In the genomic region with DNA sequence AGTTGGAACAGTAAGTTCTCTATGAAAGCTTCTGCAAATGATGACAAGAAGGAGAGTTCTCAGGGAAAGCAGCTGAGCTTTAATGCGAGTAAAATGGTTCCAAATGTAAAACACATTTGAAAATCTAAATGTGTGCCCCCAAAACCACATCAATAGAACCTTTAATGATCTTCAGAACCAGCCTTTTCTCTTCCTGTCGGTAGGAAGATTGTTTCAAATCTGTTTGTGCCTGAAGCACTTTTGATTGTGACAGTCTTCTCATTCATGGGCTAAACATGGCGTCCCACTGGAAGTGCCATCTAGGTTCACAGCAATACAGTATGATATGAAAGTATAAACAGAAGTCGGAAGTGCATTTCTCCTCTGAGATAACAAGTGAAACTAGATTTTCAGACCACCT, we compare ENCODE assay signal across 1 cellular context.
TF ChIP-seq lines count a peak whose summit lies in the region.

No MANE protein-coding gene starts in this region.

TF ChIP-seq in GM23338, 12 proteins besides CTCF, POLR2A, EP300 and RAD21 (continued from another document):
- TF ChIP-seq, protein P1, sequence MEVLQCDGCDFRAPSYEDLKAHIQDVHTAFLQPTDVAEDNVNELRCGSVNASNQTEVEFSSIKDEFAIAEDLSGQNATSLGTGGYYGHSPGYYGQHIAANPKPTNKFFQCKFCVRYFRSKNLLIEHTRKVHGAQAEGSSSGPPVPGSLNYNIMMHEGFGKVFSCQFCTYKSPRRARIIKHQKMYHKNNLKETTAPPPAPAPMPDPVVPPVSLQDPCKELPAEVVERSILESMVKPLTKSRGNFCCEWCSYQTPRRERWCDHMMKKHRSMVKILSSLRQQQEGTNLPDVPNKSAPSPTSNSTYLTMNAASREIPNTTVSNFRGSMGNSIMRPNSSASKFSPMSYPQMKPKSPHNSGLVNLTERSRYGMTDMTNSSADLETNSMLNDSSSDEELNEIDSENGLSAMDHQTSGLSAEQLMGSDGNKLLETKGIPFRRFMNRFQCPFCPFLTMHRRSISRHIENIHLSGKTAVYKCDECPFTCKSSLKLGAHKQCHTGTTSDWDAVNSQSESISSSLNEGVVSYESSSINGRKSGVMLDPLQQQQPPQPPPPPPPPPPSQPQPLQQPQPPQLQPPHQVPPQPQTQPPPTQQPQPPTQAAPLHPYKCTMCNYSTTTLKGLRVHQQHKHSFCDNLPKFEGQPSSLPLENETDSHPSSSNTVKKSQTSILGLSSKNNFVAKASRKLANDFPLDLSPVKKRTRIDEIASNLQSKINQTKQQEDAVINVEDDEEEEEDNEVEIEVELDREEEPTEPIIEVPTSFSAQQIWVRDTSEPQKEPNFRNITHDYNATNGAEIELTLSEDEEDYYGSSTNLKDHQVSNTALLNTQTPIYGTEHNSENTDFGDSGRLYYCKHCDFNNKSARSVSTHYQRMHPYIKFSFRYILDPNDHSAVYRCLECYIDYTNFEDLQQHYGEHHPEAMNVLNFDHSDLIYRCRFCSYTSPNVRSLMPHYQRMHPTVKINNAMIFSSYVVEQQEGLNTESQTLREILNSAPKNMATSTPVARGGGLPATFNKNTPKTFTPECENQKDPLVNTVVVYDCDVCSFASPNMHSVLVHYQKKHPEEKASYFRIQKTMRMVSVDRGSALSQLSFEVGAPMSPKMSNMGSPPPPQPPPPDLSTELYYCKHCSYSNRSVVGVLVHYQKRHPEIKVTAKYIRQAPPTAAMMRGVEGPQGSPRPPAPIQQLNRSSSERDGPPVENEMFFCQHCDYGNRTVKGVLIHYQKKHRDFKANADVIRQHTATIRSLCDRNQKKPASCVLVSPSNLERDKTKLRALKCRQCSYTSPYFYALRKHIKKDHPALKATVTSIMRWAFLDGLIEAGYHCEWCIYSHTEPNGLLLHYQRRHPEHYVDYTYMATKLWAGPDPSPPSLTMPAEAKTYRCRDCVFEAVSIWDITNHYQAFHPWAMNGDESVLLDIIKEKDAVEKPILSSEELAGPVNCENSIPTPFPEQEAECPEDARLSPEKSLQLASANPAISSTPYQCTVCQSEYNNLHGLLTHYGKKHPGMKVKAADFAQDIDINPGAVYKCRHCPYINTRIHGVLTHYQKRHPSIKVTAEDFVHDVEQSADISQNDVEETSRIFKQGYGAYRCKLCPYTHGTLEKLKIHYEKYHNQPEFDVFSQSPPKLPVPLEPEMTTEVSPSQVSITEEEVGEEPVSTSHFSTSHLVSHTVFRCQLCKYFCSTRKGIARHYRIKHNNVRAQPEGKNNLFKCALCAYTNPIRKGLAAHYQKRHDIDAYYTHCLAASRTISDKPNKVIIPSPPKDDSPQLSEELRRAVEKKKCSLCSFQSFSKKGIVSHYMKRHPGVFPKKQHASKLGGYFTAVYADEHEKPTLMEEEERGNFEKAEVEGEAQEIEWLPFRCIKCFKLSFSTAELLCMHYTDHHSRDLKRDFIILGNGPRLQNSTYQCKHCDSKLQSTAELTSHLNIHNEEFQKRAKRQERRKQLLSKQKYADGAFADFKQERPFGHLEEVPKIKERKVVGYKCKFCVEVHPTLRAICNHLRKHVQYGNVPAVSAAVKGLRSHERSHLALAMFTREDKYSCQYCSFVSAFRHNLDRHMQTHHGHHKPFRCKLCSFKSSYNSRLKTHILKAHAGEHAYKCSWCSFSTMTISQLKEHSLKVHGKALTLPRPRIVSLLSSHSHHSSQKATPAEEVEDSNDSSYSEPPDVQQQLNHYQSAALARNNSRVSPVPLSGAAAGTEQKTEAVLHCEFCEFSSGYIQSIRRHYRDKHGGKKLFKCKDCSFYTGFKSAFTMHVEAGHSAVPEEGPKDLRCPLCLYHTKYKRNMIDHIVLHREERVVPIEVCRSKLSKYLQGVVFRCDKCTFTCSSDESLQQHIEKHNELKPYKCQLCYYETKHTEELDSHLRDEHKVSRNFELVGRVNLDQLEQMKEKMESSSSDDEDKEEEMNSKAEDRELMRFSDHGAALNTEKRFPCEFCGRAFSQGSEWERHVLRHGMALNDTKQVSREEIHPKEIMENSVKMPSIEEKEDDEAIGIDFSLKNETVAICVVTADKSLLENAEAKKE (CRISPR knock-in tag; IDR thresholded peaks at IDR 0.05) = no peak
- no peak for TF ChIP-seq STAT1 (IDR thresholded peaks at IDR 0.05; ENCODE audit: unreplicated experiment)
- TF ChIP-seq CREB1 (CRISPR knock-in tag; IDR thresholded peaks at IDR 0.05; ENCODE audit: low read depth) = no peak
- no peak for TF ChIP-seq EZH2 (IDR thresholded peaks at IDR 0.05; ENCODE audit: low read depth, unreplicated experiment)
- TF ChIP-seq EZH2phosphoT487 (IDR thresholded peaks at IDR 0.05; ENCODE audit: unreplicated experiment) = no peak
- TF ChIP-seq POLR2AphosphoS5 (IDR thresholded peaks at IDR 0.05; ENCODE audit: low read depth) = no peak
- no peak for TF ChIP-seq JUNB (IDR thresholded peaks at IDR 0.05; ENCODE audit: unreplicated experiment)
- no peak for TF ChIP-seq ETS1 (IDR thresholded peaks at IDR 0.05)
